13 cellular contexts compared by ENCODE assay signal in the genomic region with DNA sequence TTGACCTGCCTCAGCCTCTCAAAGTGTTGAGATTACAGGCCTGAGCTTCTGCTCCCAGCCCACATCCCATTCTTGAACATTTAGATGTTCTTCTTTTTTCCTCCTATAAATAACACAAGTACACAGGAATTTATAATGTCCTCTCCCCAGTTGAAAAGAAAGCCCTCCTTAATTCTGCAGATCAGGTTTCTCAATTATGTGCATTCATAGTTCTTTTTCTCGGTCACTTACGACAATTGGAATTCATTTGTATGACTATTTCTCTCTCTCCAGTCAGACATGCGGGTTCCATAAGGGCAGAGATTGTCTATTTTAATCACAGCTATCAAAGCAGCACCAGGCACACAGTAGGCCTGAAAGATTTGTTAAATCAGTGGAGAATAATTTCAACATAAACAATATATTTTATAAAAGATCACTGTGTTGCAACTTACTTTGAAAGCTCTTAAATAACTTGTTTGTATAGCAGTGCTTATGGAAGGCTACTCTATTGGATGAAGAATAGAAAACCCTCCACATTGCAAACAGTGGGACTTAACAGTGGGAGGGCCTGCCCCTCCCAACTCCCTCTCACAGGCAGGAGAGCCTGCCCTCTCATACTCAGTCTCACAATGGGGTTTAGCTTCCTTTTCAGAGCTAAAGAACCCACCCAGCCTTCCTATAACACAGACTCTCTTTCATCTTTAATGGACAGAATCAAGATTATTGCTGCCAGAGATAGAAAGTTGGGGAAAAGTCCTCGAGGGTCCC.
DNase-seq lines count a peak whose midpoint lies in the region; ATAC-seq and TF ChIP-seq lines count a peak whose summit lies in the region.
"Had no signal": no experiment of that assay in that cellular context is flagged by ENCODE, and none has a peak within 500 bp of the region (broad histone marks: within the 10 kb centered on the region; RNA-seq: fewer than 3 reads in every experiment).

No MANE protein-coding gene starts in this region.

- H3K27me3 ChIP-seq in OCI-LY1 (ENCODE audit: insufficient read depth, low read length): no peaks in the 10 kb centered on the region

- no peaks in the 10 kb centered on the region for H4K20me1 ChIP-seq in OCI-LY1 (ENCODE audit: insufficient read depth, low read length)

- H3K9me2 ChIP-seq in OCI-LY1 (ENCODE audit: low read depth, low read length): no peaks in the 10 kb centered on the region

- H3K4me2 ChIP-seq in OCI-LY1 (ENCODE audit: low read length): no peak overlapping the region

- peaks cover 38% of the 10 kb centered on the region for H3K4me1 Mint-ChIP-seq in activated naive CD4-positive, alpha-beta T cell treated with anti-CD3 and anti-CD28 coated beads, Interleukin-2, amount 50 U/mL, for 24 hours
- peaks cover 20% of the 10 kb centered on the region for H3K4me1 Mint-ChIP-seq in activated naive CD4-positive, alpha-beta T cell treated with anti-CD3 and anti-CD28 coated beads, Interleukin-2, amount 10 ng/mL, durations not matched to agents 7 days and 5 days
- peaks cover 51% of the 10 kb centered on the region for H3K4me1 Mint-ChIP-seq in stimulated activated memory B cell treated with anti-CD40 and anti-IgM and Interleukin-4, amounts not matched to agents 10 μg/mL and 1 μg/mL and 100 μg/mL, for 72 hours
- peaks cover 34% of the 10 kb centered on the region for H3K4me1 Mint-ChIP-seq in CD14-positive monocyte

- CTCF ChIA-PET in activated naive CD4-positive, alpha-beta T cell treated with anti-CD3 and anti-CD28 coated beads, Interleukin-2, amount 10 ng/mL, durations not matched to agents 7 days and 5 days (lab: Charles Lee): interaction anchor here (0.6 to 4.4 kb wide), 13 partner anchors 11 to 412 kb away, joined by 3 to 27 read pairs (median 5); no protein-coding TSS in a partner anchor

- H3K9me3 ChIP-seq in OCI-LY1 (ENCODE audit: low read length): no peaks in the 10 kb centered on the region

- intact Hi-C loops in CD14-positive monocyte (cut with micrococcal nuclease): loop anchor here in 1 of 2 donors (10.0 kb wide), 1 partner anchor 602 kb away; no protein-coding TSS in a partner anchor

- peaks cover 56% of the 10 kb centered on the region for H3K4me1 ChIP-seq in OCI-LY1 (ENCODE audit: insufficient read depth, low read length, severe bottlenecking)

- H3K4me3 Mint-ChIP-seq in activated naive CD4-positive, alpha-beta T cell treated with anti-CD3 and anti-CD28 coated beads, Interleukin-2, amount 50 U/mL, for 24 hours: no peak overlapping the region
- H3K4me3 Mint-ChIP-seq in activated naive CD4-positive, alpha-beta T cell treated with anti-CD3 and anti-CD28 coated beads, Interleukin-2, amount 10 ng/mL, durations not matched to agents 7 days and 5 days: no peak overlapping the region
- H3K4me3 Mint-ChIP-seq in stimulated activated memory B cell treated with anti-CD40 and anti-IgM and Interleukin-4, amounts not matched to agents 10 μg/mL and 1 μg/mL and 100 μg/mL, for 72 hours: no peak overlapping the region
- H3K4me3 Mint-ChIP-seq in CD14-positive monocyte: no peak overlapping the region
- H3K4me3 Mint-ChIP-seq: immature natural killer cell had no signal

- H3K27ac Mint-ChIP-seq in activated naive CD4-positive, alpha-beta T cell treated with anti-CD3 and anti-CD28 coated beads, Interleukin-2, amount 50 U/mL, for 24 hours: peak overlapping the region; percentile 6
- H3K27ac Mint-ChIP-seq in activated naive CD4-positive, alpha-beta T cell treated with anti-CD3 and anti-CD28 coated beads, Interleukin-2, amount 10 ng/mL, durations not matched to agents 7 days and 5 days: no peak overlapping the region
- peak overlapping the region; percentile 63 for H3K27ac Mint-ChIP-seq in stimulated activated memory B cell treated with anti-CD40 and anti-IgM and Interleukin-4, amounts not matched to agents 10 μg/mL and 1 μg/mL and 100 μg/mL, for 72 hours
- peak overlapping the region in 3 of 7 donors; percentile 7 to 75 (median 12) for H3K27ac Mint-ChIP-seq in CD14-positive monocyte
- H3K27ac Mint-ChIP-seq: immature natural killer cell had no signal

- peak overlapping the region; percentile 57 for H3K27ac ChIP-seq in OCI-LY1 (ENCODE audit: low read depth, low read length, poor library complexity, severe bottlenecking)

- DNase-seq in activated naive CD4-positive, alpha-beta T cell treated with anti-CD3 and anti-CD28 coated beads, Interleukin-2, amount 10 ng/mL, durations not matched to agents 7 days and 5 days: no peak
- peak; percentile 14 for DNase-seq in fibroblast of villous mesenchyme (ENCODE audit: low read depth)
- no peak for DNase-seq in CD14-positive monocyte (ENCODE audit: low spot score)
- no peak for DNase-seq in NCI-H446 treated with DMSO at 0.1 percent for 48 hours (lab: John Stamatoyannopoulos, UW)
- DNase-seq: activated gamma-delta T cell, DND-41, immature natural killer cell, NCI-H526, Right ventricle myocardium superior had no signal

- no peak overlapping the region for H2AFZ ChIP-seq in OCI-LY1 (ENCODE audit: low read length)

- TF ChIP-seq CTCF in OCI-LY1 (IDR thresholded peaks at IDR 0.05; ENCODE audit: low read length) (no peak), fibroblast of villous mesenchyme (IDR thresholded peaks at IDR 0.05; ENCODE audit: insufficient read depth, low read depth, low read length) (no peak), CD14-positive monocyte (IDR thresholded peaks at IDR 0.05) (no peak)

- H3K79me2 ChIP-seq in OCI-LY1 (ENCODE audit: insufficient read depth, low read length): 0 out of 2 replicates have a peak, but pooled peaks cover 7% of the 10 kb centered on the region

- no peaks in the 10 kb centered on the region for H3K36me3 Mint-ChIP-seq in activated naive CD4-positive, alpha-beta T cell treated with anti-CD3 and anti-CD28 coated beads, Interleukin-2, amount 50 U/mL, for 24 hours
- no peaks in the 10 kb centered on the region for H3K36me3 Mint-ChIP-seq in activated naive CD4-positive, alpha-beta T cell treated with anti-CD3 and anti-CD28 coated beads, Interleukin-2, amount 10 ng/mL, durations not matched to agents 7 days and 5 days
- H3K36me3 Mint-ChIP-seq in stimulated activated memory B cell treated with anti-CD40 and anti-IgM and Interleukin-4, amounts not matched to agents 10 μg/mL and 1 μg/mL and 100 μg/mL, for 72 hours: no peaks in the 10 kb centered on the region
- peaks cover 6 to 14% of the 10 kb centered on the region in 2 donors for H3K36me3 Mint-ChIP-seq in CD14-positive monocyte
- H3K36me3 Mint-ChIP-seq: immature natural killer cell had no signal

- no peak overlapping the region for H3K9ac ChIP-seq in OCI-LY1 (ENCODE audit: low read length)

- H3K27me3 Mint-ChIP-seq in activated naive CD4-positive, alpha-beta T cell treated with anti-CD3 and anti-CD28 coated beads, Interleukin-2, amount 50 U/mL, for 24 hours: no peaks in the 10 kb centered on the region
- H3K27me3 Mint-ChIP-seq in activated naive CD4-positive, alpha-beta T cell treated with anti-CD3 and anti-CD28 coated beads, Interleukin-2, amount 10 ng/mL, durations not matched to agents 7 days and 5 days: no peaks in the 10 kb centered on the region
- no peaks in the 10 kb centered on the region for H3K27me3 Mint-ChIP-seq in stimulated activated memory B cell treated with anti-CD40 and anti-IgM and Interleukin-4, amounts not matched to agents 10 μg/mL and 1 μg/mL and 100 μg/mL, for 72 hours
- H3K27me3 Mint-ChIP-seq in CD14-positive monocyte (ENCODE audit: low read depth in 3 of 3): peaks cover 0 to 1% (median 0%) of the 10 kb centered on the region in 3 donors

- no peaks in the 10 kb centered on the region for H3K9me3 Mint-ChIP-seq in activated naive CD4-positive, alpha-beta T cell treated with anti-CD3 and anti-CD28 coated beads, Interleukin-2, amount 50 U/mL, for 24 hours
- no peaks in the 10 kb centered on the region for H3K9me3 Mint-ChIP-seq in activated naive CD4-positive, alpha-beta T cell treated with anti-CD3 and anti-CD28 coated beads, Interleukin-2, amount 10 ng/mL, durations not matched to agents 7 days and 5 days
- no peaks in the 10 kb centered on the region for H3K9me3 Mint-ChIP-seq in stimulated activated memory B cell treated with anti-CD40 and anti-IgM and Interleukin-4, amounts not matched to agents 10 μg/mL and 1 μg/mL and 100 μg/mL, for 72 hours
- no peaks in the 10 kb centered on the region for H3K9me3 Mint-ChIP-seq in CD14-positive monocyte
- H3K9me3 Mint-ChIP-seq: immature natural killer cell had no signal

- H3K36me3 ChIP-seq in OCI-LY1 (ENCODE audit: insufficient read depth, low read length): no peaks in the 10 kb centered on the region

- no peaks in the 10 kb centered on the region for H3F3A ChIP-seq in OCI-LY1 (ENCODE audit: insufficient read depth, low read length)

- H3K4me3 ChIP-seq in OCI-LY1 (ENCODE audit: low read depth, low read length, poor library complexity, severe bottlenecking) (no peak overlapping the region), fibroblast of villous mesenchyme (ENCODE audit: low read depth, low read length) (no peak overlapping the region)

- no peak for ATAC-seq in stimulated activated memory B cell treated with anti-CD40 and anti-IgM and Interleukin-4, amounts not matched to agents 10 μg/mL and 1 μg/mL and 100 μg/mL, for 72 hours
- no peak for ATAC-seq in esophagus mucosa
